ENCODE assay signal across 8 cellular contexts in genomic region chr6:25993038-25993684, GRCh38.
DNase-seq lines count a peak whose midpoint lies in the region; ATAC-seq and TF ChIP-seq lines count a peak whose summit lies in the region.

No MANE protein-coding gene starts in this region.

- H3K79me2 ChIP-seq in KMS-11 (ENCODE audit: insufficient read depth, low read depth): no peaks in the 10 kb centered on the region

- peaks cover 10% of the 10 kb centered on the region for H3K36me3 Mint-ChIP-seq in central memory CD8-positive, alpha-beta T cell (ENCODE audit: insufficient read depth)

- H4K20me1 ChIP-seq in KMS-11 (ENCODE audit: insufficient read depth): no peaks in the 10 kb centered on the region

- H3K27ac Mint-ChIP-seq in central memory CD8-positive, alpha-beta T cell (ENCODE audit: low read depth): peak overlapping the region; percentile 84

- H3K4me3 ChIP-seq in KMS-11 (IDR thresholded peaks at IDR 0.05; ENCODE audit: insufficient read depth, low read depth, low read length) (no peak overlapping the region), mucosa of stomach (ENCODE audit: low read length) (peak overlapping the region; percentile 75)

- DNase-seq in central memory CD8-positive, alpha-beta T cell (ENCODE audit: low spot score in 2 of 2): no peak
- DNase-seq in stimulated activated CD4-positive, alpha-beta T cell treated with anti-CD3 and anti-CD28 coated beads, Interleukin-15, amount 100 ng/mL, for 24 hours: no peak
- DNase-seq in epidermal melanocyte (ENCODE audit: insufficient read length, low spot score) (no peak), UCSD-AML1 (lab: John Stamatoyannopoulos, UW; ENCODE audit: unreplicated experiment) (no peak), hypothalamus (lab: John Stamatoyannopoulos, UW) (no peak)

- H3K36me3 ChIP-seq in KMS-11 (ENCODE audit: insufficient read depth): no peaks in the 10 kb centered on the region
- no peaks in the 10 kb centered on the region for H3K36me3 ChIP-seq in mucosa of stomach (ENCODE audit: control insufficient read depth, insufficient read depth, low read length)

- H3K9me3 Mint-ChIP-seq in central memory CD8-positive, alpha-beta T cell: no peaks in the 10 kb centered on the region

- no peak for TF ChIP-seq CTCF in KMS-11 (conservative IDR thresholded peaks at IDR 0.05; ENCODE audit: low read depth, low read length)

- H3K27ac ChIP-seq in KMS-11: peak overlapping the region; percentile 71

- H3K9ac ChIP-seq in KMS-11 (peak overlapping the region; percentile 61), mucosa of stomach (ENCODE audit: low read length) (peak overlapping the region; percentile 68)

- no peaks in the 10 kb centered on the region for H3K27me3 ChIP-seq in KMS-11 (ENCODE audit: insufficient read depth, low read depth)
- H3K27me3 ChIP-seq in mucosa of stomach (ENCODE audit: control insufficient read depth, insufficient read depth, low read length): no peaks in the 10 kb centered on the region

- H3K4me1 ChIP-seq in KMS-11 (ENCODE audit: low read depth, poor library complexity, severe bottlenecking) (peaks cover 19% of the 10 kb centered on the region), mucosa of stomach (ENCODE audit: control insufficient read depth, insufficient read depth, low read length) (no peaks in the 10 kb centered on the region)

- peak overlapping the region; percentile 83 for H2AFZ ChIP-seq in KMS-11 (ENCODE audit: low read depth)

- peak; percentile 7 for ATAC-seq in GM18907 (IDR thresholded peaks at IDR 0.05; ENCODE audit: unreplicated experiment)
- ATAC-seq in central memory CD8-positive, alpha-beta T cell (replicated peaks; ENCODE audit: extremely low read depth, poor library complexity, severe bottlenecking): no peak

- H3K4me1 Mint-ChIP-seq in central memory CD8-positive, alpha-beta T cell: peaks cover 15% of the 10 kb centered on the region

- peak overlapping the region; percentile 65 for H3K4me2 ChIP-seq in KMS-11

- no peaks in the 10 kb centered on the region for H3K27me3 Mint-ChIP-seq in central memory CD8-positive, alpha-beta T cell

- H3K9me3 ChIP-seq in mucosa of stomach (ENCODE audit: control insufficient read depth, low read length): no peaks in the 10 kb centered on the region

- peak overlapping the region; percentile 89 for H3K4me3 Mint-ChIP-seq in central memory CD8-positive, alpha-beta T cell
